ENCODE assay signal across 1 cellular context in genomic region chr3:124926426-124927116, GRCh38.
TF ChIP-seq lines count a peak whose summit lies in the region.

No MANE protein-coding gene starts in this region.

TF ChIP-seq in HepG2, 621 proteins besides CTCF, POLR2A, EP300 and RAD21:
- TF ChIP-seq HMGXB3 (CRISPR knock-in tag; IDR thresholded peaks at IDR 0.05; ENCODE audit: borderline replicate concordance), result 0 out of 2 replicates have a peak, but pooled peaks have one; percentile 29
- TF ChIP-seq SOX13 (IDR thresholded peaks at IDR 0.05), result no peak
- peak in 1 of 2 experiments; percentile 28; a peak in 1 of 4 replicates for TF ChIP-seq SOX13 (CRISPR knock-in tag; conservative IDR thresholded peaks at IDR 0.05 in 1 of 2, IDR thresholded peaks at IDR 0.05 in 1 of 2)
- no peak for TF ChIP-seq ATF7-NPFF (CRISPR knock-in tag; IDR thresholded peaks at IDR 0.05; ENCODE audit: low read depth)
- peak in 1 of 2 experiments; percentile 35; a peak in 1 of 4 replicates for TF ChIP-seq NR2F1 (CRISPR knock-in tag; IDR thresholded peaks at IDR 0.05)
- TF ChIP-seq ZNF644 (CRISPR knock-in tag; IDR thresholded peaks at IDR 0.05; ENCODE audit: low read depth), result peak; percentile 15; the same call in 1 of the 2 replicates
- TF ChIP-seq FOSL2 (CRISPR knock-in tag; IDR thresholded peaks at IDR 0.05), result peak; percentile 45
